In genomic region chr14:49546766-49547165, GRCh38 we compare ENCODE assay signal across 28 cellular contexts.
"Had no signal": no experiment of that assay in that cellular context is flagged by ENCODE, and none has a peak within 500 bp of the region (broad histone marks: within the 10 kb centered on the region; RNA-seq: fewer than 3 reads in every experiment).

No MANE protein-coding gene starts in this region.

- DNase-seq: activated CD4-positive, alpha-beta T cell treated with anti-CD3 and anti-CD28 coated beads for 1 hour; activated CD4-positive, alpha-beta T cell treated with anti-CD3 and anti-CD28 coated beads, Interleukin-2, amount 10 ng/mL, durations not matched to agents 24 days and 14 days; activated CD4-positive, alpha-beta T cell treated with anti-CD3 and anti-CD28 coated beads, Interleukin-2, amount 50 U/mL, for 48 hours; activated CD8-positive, alpha-beta memory T cell treated with anti-CD3 and anti-CD28 coated beads, Interleukin-2, amount 10 ng/mL, durations not matched to agents 7 days and 5 days; activated effector memory CD4-positive, alpha-beta T cell treated with anti-CD3 and anti-CD28 coated beads, Interleukin-2, amount 50 U/mL, for 16 hours; activated naive CD4-positive, alpha-beta T cell treated with Interleukin-2 at 50 U/mL for 16 hours; activated naive CD8-positive, alpha-beta T cell treated with anti-CD3 and anti-CD28 coated beads, Interleukin-2, amount 50 U/mL, for 24 hours; activated T-cell treated with anti-CD3 and anti-CD28 coated beads, Interleukin-2, amount 50 U/mL, for 24 hours; amygdala; cerebellar nuclear complex; Kasumi-1; KBM-7; MM.1S; NCI-H1105 treated with DMSO at 0.1 percent for 48 hours; NCI-H1436 treated with DMSO at 0.1 percent for 48 hours; NCI-H187; NCI-H2081; NCI-H446; NCI-H524; NK-92 treated with Interleukin-12 subunit alpha and Interleukin-12 subunit beta, amount 100 ng/mL, for 24 hours; OCI-M1; Peyer's patch; SHP77; T-helper 17 cell; T-helper 9 cell had no signal

- ATAC-seq: activated CD8-positive, alpha-beta memory T cell treated with anti-CD3 and anti-CD28 coated beads, Interleukin-2, amount 10 ng/mL, durations not matched to agents 7 days and 5 days; activated naive CD4-positive, alpha-beta T cell treated with anti-CD3 and anti-CD28 coated beads, Interleukin-2, amount 50 U/mL, for 72 hours; activated naive CD8-positive, alpha-beta T cell treated with anti-CD3 and anti-CD28 coated beads, Interleukin-2, amount 50 U/mL, for 24 hours; T-helper 17 cell; WTC11 had no signal

- H3K27me3 ChIP-seq: Peyer's patch had no signal

- H3K4me1 ChIP-seq: Peyer's patch had no signal

- H3K9me3 ChIP-seq: Peyer's patch had no signal

- H3K36me3 ChIP-seq: Peyer's patch had no signal

- H3K4me3 ChIP-seq: Peyer's patch had no signal

- H3K27ac ChIP-seq: Peyer's patch, RWPE1 had no signal
